ENCODE assay signal across 1 cellular context in the genomic region with DNA sequence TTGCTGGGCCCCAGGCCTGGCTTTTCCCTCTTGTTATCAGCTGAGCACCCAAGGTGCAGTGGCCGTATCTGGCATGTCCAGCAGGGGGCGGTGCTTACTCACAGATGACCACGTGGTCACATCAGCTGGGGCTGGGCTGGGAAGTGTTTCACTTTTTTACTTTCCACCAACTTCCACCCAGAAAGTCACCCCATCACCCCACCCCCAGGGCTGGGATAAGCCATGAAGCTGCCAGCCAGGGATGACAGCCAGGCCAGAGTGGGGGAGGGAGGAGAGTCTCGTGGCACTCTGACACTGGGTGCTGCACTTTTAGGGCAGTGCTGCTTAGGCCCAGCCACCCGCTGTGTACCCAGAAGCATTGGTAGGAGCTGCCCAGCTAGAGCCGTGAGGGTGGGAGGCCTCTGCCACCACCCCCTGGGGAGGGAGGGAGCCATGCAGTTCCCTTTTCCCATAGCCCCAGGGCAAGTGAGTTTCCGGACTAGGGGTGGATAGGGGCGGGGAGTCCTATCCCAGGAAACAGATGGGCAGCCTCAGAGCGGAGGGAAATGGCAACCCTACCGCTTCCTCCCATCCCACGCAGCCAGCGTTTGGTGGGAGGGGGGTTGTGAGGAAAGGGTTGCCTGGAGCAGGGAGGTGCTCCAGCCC.
A peak's percentile ranks its signal among the peaks of the same experiment; 100 is the strongest.
TF ChIP-seq lines count a peak whose summit lies in the region.

No MANE protein-coding gene starts in this region.

TF ChIP-seq in GM12878, 131 proteins besides CTCF, POLR2A, EP300 and RAD21 (continues in another document):
- TF ChIP-seq, protein P1, sequence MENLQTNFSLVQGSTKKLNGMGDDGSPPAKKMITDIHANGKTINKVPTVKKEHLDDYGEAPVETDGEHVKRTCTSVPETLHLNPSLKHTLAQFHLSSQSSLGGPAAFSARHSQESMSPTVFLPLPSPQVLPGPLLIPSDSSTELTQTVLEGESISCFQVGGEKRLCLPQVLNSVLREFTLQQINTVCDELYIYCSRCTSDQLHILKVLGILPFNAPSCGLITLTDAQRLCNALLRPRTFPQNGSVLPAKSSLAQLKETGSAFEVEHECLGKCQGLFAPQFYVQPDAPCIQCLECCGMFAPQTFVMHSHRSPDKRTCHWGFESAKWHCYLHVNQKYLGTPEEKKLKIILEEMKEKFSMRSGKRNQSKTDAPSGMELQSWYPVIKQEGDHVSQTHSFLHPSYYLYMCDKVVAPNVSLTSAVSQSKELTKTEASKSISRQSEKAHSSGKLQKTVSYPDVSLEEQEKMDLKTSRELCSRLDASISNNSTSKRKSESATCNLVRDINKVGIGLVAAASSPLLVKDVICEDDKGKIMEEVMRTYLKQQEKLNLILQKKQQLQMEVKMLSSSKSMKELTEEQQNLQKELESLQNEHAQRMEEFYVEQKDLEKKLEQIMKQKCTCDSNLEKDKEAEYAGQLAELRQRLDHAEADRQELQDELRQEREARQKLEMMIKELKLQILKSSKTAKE (IDR thresholded peaks at IDR 0.05; ENCODE audit: low read depth, poor library complexity, severe bottlenecking), result no peak
- TF ChIP-seq TCF7 (IDR thresholded peaks at IDR 0.05; ENCODE audit: borderline replicate concordance), result no peak
- TF ChIP-seq KAT2A (conservative IDR thresholded peaks at IDR 0.05; ENCODE audit: control insufficient read depth, low read depth, low read length), result no peak
- TF ChIP-seq, protein P2, sequence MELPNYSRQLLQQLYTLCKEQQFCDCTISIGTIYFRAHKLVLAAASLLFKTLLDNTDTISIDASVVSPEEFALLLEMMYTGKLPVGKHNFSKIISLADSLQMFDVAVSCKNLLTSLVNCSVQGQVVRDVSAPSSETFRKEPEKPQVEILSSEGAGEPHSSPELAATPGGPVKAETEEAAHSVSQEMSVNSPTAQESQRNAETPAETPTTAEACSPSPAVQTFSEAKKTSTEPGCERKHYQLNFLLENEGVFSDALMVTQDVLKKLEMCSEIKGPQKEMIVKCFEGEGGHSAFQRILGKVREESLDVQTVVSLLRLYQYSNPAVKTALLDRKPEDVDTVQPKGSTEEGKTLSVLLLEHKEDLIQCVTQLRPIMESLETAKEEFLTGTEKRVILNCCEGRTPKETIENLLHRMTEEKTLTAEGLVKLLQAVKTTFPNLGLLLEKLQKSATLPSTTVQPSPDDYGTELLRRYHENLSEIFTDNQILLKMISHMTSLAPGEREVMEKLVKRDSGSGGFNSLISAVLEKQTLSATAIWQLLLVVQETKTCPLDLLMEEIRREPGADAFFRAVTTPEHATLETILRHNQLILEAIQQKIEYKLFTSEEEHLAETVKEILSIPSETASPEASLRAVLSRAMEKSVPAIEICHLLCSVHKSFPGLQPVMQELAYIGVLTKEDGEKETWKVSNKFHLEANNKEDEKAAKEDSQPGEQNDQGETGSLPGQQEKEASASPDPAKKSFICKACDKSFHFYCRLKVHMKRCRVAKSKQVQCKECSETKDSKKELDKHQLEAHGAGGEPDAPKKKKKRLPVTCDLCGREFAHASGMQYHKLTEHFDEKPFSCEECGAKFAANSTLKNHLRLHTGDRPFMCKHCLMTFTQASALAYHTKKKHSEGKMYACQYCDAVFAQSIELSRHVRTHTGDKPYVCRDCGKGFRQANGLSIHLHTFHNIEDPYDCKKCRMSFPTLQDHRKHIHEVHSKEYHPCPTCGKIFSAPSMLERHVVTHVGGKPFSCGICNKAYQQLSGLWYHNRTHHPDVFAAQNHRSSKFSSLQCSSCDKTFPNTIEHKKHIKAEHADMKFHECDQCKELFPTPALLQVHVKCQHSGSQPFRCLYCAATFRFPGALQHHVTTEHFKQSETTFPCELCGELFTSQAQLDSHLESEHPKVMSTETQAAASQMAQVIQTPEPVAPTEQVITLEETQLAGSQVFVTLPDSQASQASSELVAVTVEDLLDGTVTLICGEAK (IDR thresholded peaks at IDR 0.05; ENCODE audit: borderline replicate concordance), result no peak
- no peak for TF ChIP-seq KLF5 (IDR thresholded peaks at IDR 0.05; ENCODE audit: partially characterized antibody)
- peak; percentile 82 for TF ChIP-seq YY1 (IDR thresholded peaks at IDR 0.05; ENCODE audit: low read depth, low read length)
- TF ChIP-seq, protein P3, sequence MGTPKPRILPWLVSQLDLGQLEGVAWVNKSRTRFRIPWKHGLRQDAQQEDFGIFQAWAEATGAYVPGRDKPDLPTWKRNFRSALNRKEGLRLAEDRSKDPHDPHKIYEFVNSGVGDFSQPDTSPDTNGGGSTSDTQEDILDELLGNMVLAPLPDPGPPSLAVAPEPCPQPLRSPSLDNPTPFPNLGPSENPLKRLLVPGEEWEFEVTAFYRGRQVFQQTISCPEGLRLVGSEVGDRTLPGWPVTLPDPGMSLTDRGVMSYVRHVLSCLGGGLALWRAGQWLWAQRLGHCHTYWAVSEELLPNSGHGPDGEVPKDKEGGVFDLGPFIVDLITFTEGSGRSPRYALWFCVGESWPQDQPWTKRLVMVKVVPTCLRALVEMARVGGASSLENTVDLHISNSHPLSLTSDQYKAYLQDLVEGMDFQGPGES (IDR thresholded peaks at IDR 0.05), result no peak
- TF ChIP-seq LARP7 (IDR thresholded peaks at IDR 0.05), result peak; percentile 21; the same call in 1 of the 2 replicates
- TF ChIP-seq HDGF (IDR thresholded peaks at IDR 0.05), result peak; percentile 67; the same call in 1 of the 2 replicates
- no peak for TF ChIP-seq WRNIP1 (IDR thresholded peaks at IDR 0.05; ENCODE audit: borderline replicate concordance, low read depth, low read length)
- no peak for TF ChIP-seq CHD2 (IDR thresholded peaks at IDR 0.05; ENCODE audit: borderline replicate concordance, low read depth, low read length)
- TF ChIP-seq MYB (IDR thresholded peaks at IDR 0.05; ENCODE audit: borderline replicate concordance, low read depth, low read length), result no peak
- TF ChIP-seq NFIC (IDR thresholded peaks at IDR 0.05; ENCODE audit: low read depth, low read length), result no peak
- no peak for TF ChIP-seq CHD1 (IDR thresholded peaks at IDR 0.05; ENCODE audit: low read depth, low read length)
- TF ChIP-seq, protein P4, sequence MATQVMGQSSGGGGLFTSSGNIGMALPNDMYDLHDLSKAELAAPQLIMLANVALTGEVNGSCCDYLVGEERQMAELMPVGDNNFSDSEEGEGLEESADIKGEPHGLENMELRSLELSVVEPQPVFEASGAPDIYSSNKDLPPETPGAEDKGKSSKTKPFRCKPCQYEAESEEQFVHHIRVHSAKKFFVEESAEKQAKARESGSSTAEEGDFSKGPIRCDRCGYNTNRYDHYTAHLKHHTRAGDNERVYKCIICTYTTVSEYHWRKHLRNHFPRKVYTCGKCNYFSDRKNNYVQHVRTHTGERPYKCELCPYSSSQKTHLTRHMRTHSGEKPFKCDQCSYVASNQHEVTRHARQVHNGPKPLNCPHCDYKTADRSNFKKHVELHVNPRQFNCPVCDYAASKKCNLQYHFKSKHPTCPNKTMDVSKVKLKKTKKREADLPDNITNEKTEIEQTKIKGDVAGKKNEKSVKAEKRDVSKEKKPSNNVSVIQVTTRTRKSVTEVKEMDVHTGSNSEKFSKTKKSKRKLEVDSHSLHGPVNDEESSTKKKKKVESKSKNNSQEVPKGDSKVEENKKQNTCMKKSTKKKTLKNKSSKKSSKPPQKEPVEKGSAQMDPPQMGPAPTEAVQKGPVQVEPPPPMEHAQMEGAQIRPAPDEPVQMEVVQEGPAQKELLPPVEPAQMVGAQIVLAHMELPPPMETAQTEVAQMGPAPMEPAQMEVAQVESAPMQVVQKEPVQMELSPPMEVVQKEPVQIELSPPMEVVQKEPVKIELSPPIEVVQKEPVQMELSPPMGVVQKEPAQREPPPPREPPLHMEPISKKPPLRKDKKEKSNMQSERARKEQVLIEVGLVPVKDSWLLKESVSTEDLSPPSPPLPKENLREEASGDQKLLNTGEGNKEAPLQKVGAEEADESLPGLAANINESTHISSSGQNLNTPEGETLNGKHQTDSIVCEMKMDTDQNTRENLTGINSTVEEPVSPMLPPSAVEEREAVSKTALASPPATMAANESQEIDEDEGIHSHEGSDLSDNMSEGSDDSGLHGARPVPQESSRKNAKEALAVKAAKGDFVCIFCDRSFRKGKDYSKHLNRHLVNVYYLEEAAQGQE (IDR thresholded peaks at IDR 0.05; ENCODE audit: low read depth, low read length), result no peak
- no peak for TF ChIP-seq SIX5 (IDR thresholded peaks at IDR 0.05; ENCODE audit: low read depth, low read length, severe bottlenecking)
- no peak for TF ChIP-seq SUPT20H (IDR thresholded peaks at IDR 0.05; ENCODE audit: borderline replicate concordance, control insufficient read depth, low read depth, low read length)
- peak; percentile 62; the same call in 1 of the 2 replicates for TF ChIP-seq TARDBP (IDR thresholded peaks at IDR 0.05; ENCODE audit: borderline replicate concordance)
- no peak for TF ChIP-seq RELA (IDR thresholded peaks at IDR 0.05; ENCODE audit: borderline replicate concordance, partially characterized antibody)
- no peak for TF ChIP-seq RFX5 (IDR thresholded peaks at IDR 0.05; ENCODE audit: low read depth, low read length)
- TF ChIP-seq SREBF1 (IDR thresholded peaks at IDR 0.05; ENCODE audit: low read length), result no peak
- no peak for TF ChIP-seq EGR1 (IDR thresholded peaks at IDR 0.05; ENCODE audit: borderline replicate concordance in 1 of 2, low read depth in 2 of 2, low read length in 2 of 2)
- no peak for TF ChIP-seq HCFC1 (IDR thresholded peaks at IDR 0.05; ENCODE audit: low read length)
- TF ChIP-seq POU2F2 (IDR thresholded peaks at IDR 0.05; ENCODE audit: borderline replicate concordance, low read depth, low read length), result no peak
- no peak for TF ChIP-seq FOS (IDR thresholded peaks at IDR 0.05; ENCODE audit: borderline replicate concordance, extremely low read depth, insufficient read length)
- TF ChIP-seq IKZF1 (conservative IDR thresholded peaks at IDR 0.05), result peak; percentile 59; the same call in 1 of the 2 replicates
- TF ChIP-seq IKZF2 (IDR thresholded peaks at IDR 0.05), result peak in 1 of 2 experiments; percentile 22; a peak in 1 of 4 replicates
- TF ChIP-seq, protein P5, sequence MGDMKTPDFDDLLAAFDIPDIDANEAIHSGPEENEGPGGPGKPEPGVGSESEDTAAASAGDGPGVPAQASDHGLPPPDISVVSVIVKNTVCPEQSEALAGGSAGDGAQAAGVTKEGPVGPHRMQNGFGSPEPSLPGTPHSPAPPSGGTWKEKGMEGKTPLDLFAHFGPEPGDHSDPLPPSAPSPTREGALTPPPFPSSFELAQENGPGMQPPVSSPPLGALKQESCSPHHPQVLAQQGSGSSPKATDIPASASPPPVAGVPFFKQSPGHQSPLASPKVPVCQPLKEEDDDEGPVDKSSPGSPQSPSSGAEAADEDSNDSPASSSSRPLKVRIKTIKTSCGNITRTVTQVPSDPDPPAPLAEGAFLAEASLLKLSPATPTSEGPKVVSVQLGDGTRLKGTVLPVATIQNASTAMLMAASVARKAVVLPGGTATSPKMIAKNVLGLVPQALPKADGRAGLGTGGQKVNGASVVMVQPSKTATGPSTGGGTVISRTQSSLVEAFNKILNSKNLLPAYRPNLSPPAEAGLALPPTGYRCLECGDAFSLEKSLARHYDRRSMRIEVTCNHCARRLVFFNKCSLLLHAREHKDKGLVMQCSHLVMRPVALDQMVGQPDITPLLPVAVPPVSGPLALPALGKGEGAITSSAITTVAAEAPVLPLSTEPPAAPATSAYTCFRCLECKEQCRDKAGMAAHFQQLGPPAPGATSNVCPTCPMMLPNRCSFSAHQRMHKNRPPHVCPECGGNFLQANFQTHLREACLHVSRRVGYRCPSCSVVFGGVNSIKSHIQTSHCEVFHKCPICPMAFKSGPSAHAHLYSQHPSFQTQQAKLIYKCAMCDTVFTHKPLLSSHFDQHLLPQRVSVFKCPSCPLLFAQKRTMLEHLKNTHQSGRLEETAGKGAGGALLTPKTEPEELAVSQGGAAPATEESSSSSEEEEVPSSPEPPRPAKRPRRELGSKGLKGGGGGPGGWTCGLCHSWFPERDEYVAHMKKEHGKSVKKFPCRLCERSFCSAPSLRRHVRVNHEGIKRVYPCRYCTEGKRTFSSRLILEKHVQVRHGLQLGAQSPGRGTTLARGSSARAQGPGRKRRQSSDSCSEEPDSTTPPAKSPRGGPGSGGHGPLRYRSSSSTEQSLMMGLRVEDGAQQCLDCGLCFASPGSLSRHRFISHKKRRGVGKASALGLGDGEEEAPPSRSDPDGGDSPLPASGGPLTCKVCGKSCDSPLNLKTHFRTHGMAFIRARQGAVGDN (IDR thresholded peaks at IDR 0.05), result no peak; the same call in 1 of the 2 replicates
- TF ChIP-seq, protein P6, sequence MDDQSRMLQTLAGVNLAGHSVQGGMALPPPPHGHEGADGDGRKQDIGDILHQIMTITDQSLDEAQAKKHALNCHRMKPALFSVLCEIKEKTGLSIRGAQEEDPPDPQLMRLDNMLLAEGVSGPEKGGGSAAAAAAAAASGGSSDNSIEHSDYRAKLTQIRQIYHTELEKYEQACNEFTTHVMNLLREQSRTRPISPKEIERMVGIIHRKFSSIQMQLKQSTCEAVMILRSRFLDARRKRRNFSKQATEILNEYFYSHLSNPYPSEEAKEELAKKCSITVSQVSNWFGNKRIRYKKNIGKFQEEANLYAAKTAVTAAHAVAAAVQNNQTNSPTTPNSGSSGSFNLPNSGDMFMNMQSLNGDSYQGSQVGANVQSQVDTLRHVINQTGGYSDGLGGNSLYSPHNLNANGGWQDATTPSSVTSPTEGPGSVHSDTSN (IDR thresholded peaks at IDR 0.05; ENCODE audit: insufficient replicate concordance, low read depth, low read length), result no peak
- TF ChIP-seq, protein P7, sequence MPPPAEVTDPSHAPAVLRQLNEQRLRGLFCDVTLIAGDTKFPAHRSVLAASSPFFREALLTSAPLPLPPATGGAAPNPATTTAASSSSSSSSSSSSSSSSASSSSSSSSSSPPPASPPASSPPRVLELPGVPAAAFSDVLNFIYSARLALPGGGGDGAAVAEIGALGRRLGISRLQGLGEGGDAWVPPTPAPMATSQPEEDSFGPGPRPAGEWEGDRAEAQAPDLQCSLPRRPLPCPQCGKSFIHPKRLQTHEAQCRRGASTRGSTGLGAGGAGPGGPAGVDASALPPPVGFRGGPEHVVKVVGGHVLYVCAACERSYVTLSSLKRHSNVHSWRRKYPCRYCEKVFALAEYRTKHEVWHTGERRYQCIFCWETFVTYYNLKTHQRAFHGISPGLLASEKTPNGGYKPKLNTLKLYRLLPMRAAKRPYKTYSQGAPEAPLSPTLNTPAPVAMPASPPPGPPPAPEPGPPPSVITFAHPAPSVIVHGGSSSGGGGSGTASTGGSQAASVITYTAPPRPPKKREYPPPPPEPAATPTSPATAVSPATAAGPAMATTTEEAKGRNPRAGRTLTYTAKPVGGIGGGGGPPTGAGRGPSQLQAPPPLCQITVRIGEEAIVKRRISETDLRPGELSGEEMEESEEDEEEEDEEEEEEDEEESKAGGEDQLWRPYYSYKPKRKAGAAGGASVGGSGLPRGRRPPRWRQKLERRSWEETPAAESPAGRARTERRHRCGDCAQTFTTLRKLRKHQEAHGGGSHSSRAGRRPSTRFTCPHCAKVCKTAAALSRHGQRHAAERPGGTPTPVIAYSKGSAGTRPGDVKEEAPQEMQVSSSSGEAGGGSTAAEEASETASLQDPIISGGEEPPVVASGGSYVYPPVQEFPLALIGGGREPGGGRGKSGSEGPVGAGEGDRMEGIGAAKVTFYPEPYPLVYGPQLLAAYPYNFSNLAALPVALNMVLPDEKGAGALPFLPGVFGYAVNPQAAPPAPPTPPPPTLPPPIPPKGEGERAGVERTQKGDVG (CRISPR knock-in tag; IDR thresholded peaks at IDR 0.05), result no peak
- TF ChIP-seq, protein P8, sequence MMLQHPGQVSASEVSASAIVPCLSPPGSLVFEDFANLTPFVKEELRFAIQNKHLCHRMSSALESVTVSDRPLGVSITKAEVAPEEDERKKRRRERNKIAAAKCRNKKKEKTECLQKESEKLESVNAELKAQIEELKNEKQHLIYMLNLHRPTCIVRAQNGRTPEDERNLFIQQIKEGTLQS (IDR thresholded peaks at IDR 0.05; ENCODE audit: borderline replicate concordance, extremely low read depth, low read depth, low read length), result peak; percentile 42; the same call in 1 of the 2 replicates
- no peak for TF ChIP-seq TBL1XR1 (IDR thresholded peaks at IDR 0.05; ENCODE audit: low read depth, low read length)
- no peak for TF ChIP-seq SREBF2 (IDR thresholded peaks at IDR 0.05; ENCODE audit: low read length)
- TF ChIP-seq POLR2AphosphoS5 (IDR thresholded peaks at IDR 0.05; ENCODE audit: low read length), result no peak
- 0 out of 2 replicates have a peak, but pooled peaks have one; percentile 28 for TF ChIP-seq GATAD2B (conservative IDR thresholded peaks at IDR 0.05; ENCODE audit: low read depth)
- 0 out of 2 replicates have a peak, but pooled peaks have one; percentile 22 for TF ChIP-seq CREM (IDR thresholded peaks at IDR 0.05; ENCODE audit: low read depth)
